11 cellular contexts compared by ENCODE assay signal in genomic region chr1:32274646-32275340, GRCh38.
A peak's percentile ranks its signal among the peaks of the same experiment; 100 is the strongest.
DNase-seq lines count a peak whose midpoint lies in the region; ATAC-seq and TF ChIP-seq lines count a peak whose summit lies in the region.
"Had no signal": no experiment of that assay in that cellular context is flagged by ENCODE, and none has a peak within 500 bp of the region (broad histone marks: within the 10 kb centered on the region; RNA-seq: fewer than 3 reads in every experiment).

No MANE protein-coding gene starts in this region.

- H3K36me3 Mint-ChIP-seq in central memory CD8-positive, alpha-beta T cell (ENCODE audit: insufficient read depth), result peaks cover 82% of the 10 kb centered on the region

- H4K20me1 ChIP-seq in BLaER1, result no peaks in the 10 kb centered on the region

- TF ChIP-seq CTCF in HEK293 (tag by site-specific recombination; IDR thresholded peaks at IDR 0.05), result no peak

- H3K4me3 ChIP-seq in BLaER1, result no peak overlapping the region
- no peak overlapping the region for H3K4me3 ChIP-seq in HEK293 (ENCODE audit: low read depth, low read length)
- H3K4me3 ChIP-seq: suprapubic skin had no signal

- H3K4me1 Mint-ChIP-seq in central memory CD8-positive, alpha-beta T cell, result peaks cover 45% of the 10 kb centered on the region

- H3K36me3 ChIP-seq in BLaER1 (peaks cover 52% of the 10 kb centered on the region), HEK293 (ENCODE audit: control insufficient read depth in 2 of 2, insufficient read depth in 1 of 2, low read length in 2 of 2) (no peaks in the 10 kb centered on the region)
- H3K36me3 ChIP-seq: suprapubic skin had no signal

- H3K27me3 Mint-ChIP-seq in central memory CD8-positive, alpha-beta T cell, result no peaks in the 10 kb centered on the region

- 0 out of 2 replicates have a peak overlapping the region, but pooled peaks have one; percentile 50 for H3K9ac ChIP-seq in BLaER1

- no peaks in the 10 kb centered on the region for H3K9me3 ChIP-seq in BLaER1
- no peaks in the 10 kb centered on the region for H3K9me3 ChIP-seq in HEK293 (ENCODE audit: control insufficient read depth, insufficient read depth, low read depth, low read length)
- H3K9me3 ChIP-seq: suprapubic skin had no signal

- no peak for DNase-seq in central memory CD8-positive, alpha-beta T cell (ENCODE audit: low spot score in 2 of 2)
- DNase-seq in NCI-H82 treated with DMSO at 0.1 percent for 48 hours (lab: John Stamatoyannopoulos, UW; ENCODE audit: unreplicated experiment) (no peak), NCI-H128 (lab: John Stamatoyannopoulos, UW; ENCODE audit: unreplicated experiment) (no peak)
- DNase-seq: C1 segment of cervical spinal cord; central memory CD4-positive, alpha-beta T cell; NCI-H1092; stimulated activated CD4-positive, alpha-beta T cell treated with anti-CD3 and anti-CD28 coated beads, Interleukin-4, amount 100 ng/mL, for 1 hour had no signal

- CTCF ChIA-PET in HEK293 (lab: Yijun Ruan, JAX), result interaction anchor here (0.6 to 0.8 kb wide), 2 partner anchors 47 to 68 kb away, joined by 3 read pairs; no protein-coding TSS in a partner anchor

- no peaks in the 10 kb centered on the region for H3K27me3 ChIP-seq in BLaER1

- H3K27ac ChIP-seq in BLaER1 (peak overlapping the region; percentile 65), HEK293 (ENCODE audit: extremely low read depth, low read depth, low read length) (no peak overlapping the region)
- H3K27ac ChIP-seq: suprapubic skin had no signal

- H3K4me1 ChIP-seq in BLaER1 (peaks cover 32% of the 10 kb centered on the region), HEK293 (ENCODE audit: control insufficient read depth, insufficient read depth, low read length) (no peaks in the 10 kb centered on the region; the same call in 1 of the 2 replicates)

- H3K4me3 Mint-ChIP-seq in central memory CD8-positive, alpha-beta T cell, result peak overlapping the region; percentile 51

- H3K4me2 ChIP-seq in BLaER1, result peak overlapping the region; percentile 70

- no peak for ATAC-seq in central memory CD8-positive, alpha-beta T cell (replicated peaks; ENCODE audit: extremely low read depth, poor library complexity, severe bottlenecking)
- ATAC-seq in HG02759 (IDR thresholded peaks at IDR 0.05; ENCODE audit: unreplicated experiment), result no peak

- POLR2A ChIA-PET in HEK293 (lab: Yijun Ruan, JAX), result no interaction called here

- H3K9me3 Mint-ChIP-seq in central memory CD8-positive, alpha-beta T cell, result no peaks in the 10 kb centered on the region

- H3K27ac Mint-ChIP-seq in central memory CD8-positive, alpha-beta T cell (ENCODE audit: low read depth), result peak overlapping the region; percentile 97

TF ChIP-seq in HEK293, 187 proteins besides CTCF, POLR2A, EP300 and RAD21:
- peak; percentile 29; the same call in 1 of the 2 replicates for TF ChIP-seq ZNF341 (tag by site-specific recombination; IDR thresholded peaks at IDR 0.05; ENCODE audit: low read depth)
- 0 out of 2 replicates have a peak, but pooled peaks have one; percentile 13 for TF ChIP-seq ZFP69B (tag by site-specific recombination; IDR thresholded peaks at IDR 0.05)
- TF ChIP-seq ZSCAN16 (tag by site-specific recombination; IDR thresholded peaks at IDR 0.05), result no peak
- 0 out of 2 replicates have a peak, but pooled peaks have one; percentile 52 for TF ChIP-seq ZNF692 (tag by site-specific recombination; IDR thresholded peaks at IDR 0.05)
- no peak for TF ChIP-seq ZNF518A (tag by site-specific recombination; conservative IDR thresholded peaks at IDR 0.05; ENCODE audit: low read depth)
- peak; percentile 40 for TF ChIP-seq ZBTB17 (tag by site-specific recombination; IDR thresholded peaks at IDR 0.05)
